ENCODE assay signal across 30 cellular contexts in genomic region chr17:28970879-28971278, GRCh38. TPM values are rescaled to one million over a fixed set of nuclear protein-coding genes. Genes with fewer than 3 reads are reported as not detected.
DNase-seq lines count a peak whose midpoint lies in the region; ATAC-seq and TF ChIP-seq lines count a peak whose summit lies in the region.
"Had no signal": no experiment of that assay in that cellular context is flagged by ENCODE, and none has a peak within 500 bp of the region (broad histone marks: within the 10 kb centered on the region; RNA-seq: fewer than 3 reads in every experiment).

No MANE protein-coding gene starts in this region.

- H3K4me1 ChIP-seq in body of pancreas (peaks cover 37% of the 10 kb centered on the region), prostate gland (replicated peaks) (no peaks in the 10 kb centered on the region)

- no peak for TF ChIP-seq POLR2A in body of pancreas (IDR thresholded peaks at IDR 0.05)
- no peak for TF ChIP-seq POLR2A in prostate gland (IDR thresholded peaks at IDR 0.05)

- H3K27ac Mint-ChIP-seq in glutamatergic neuron (ENCODE audit: unreplicated experiment) = no peak overlapping the region
- H3K27ac Mint-ChIP-seq: activated CD8-positive, alpha-beta T cell treated with anti-CD3 and anti-CD28 coated beads, Interleukin-2, amount 10 ng/mL, durations not matched to agents 7 days and 5 days; activated naive CD8-positive, alpha-beta T cell treated with anti-CD3 and anti-CD28 coated beads, Interleukin-2, amount 10 ng/mL, durations not matched to agents 7 days and 5 days; stimulated activated memory B cell treated with anti-CD40 and anti-IgM and Interleukin-4, amounts not matched to agents 10 μg/mL and 1 μg/mL and 100 μg/mL, for 72 hours had no signal

- no peaks in the 10 kb centered on the region for H3K36me3 Mint-ChIP-seq in glutamatergic neuron (ENCODE audit: unreplicated experiment)
- H3K36me3 Mint-ChIP-seq: activated naive CD8-positive, alpha-beta T cell treated with anti-CD3 and anti-CD28 coated beads, Interleukin-2, amount 10 ng/mL, durations not matched to agents 7 days and 5 days; IgD-negative memory B cell; stimulated activated memory B cell treated with anti-CD40 and anti-IgM and Interleukin-4, amounts not matched to agents 10 μg/mL and 1 μg/mL and 100 μg/mL, for 72 hours had no signal

- WGBS in body of pancreas, 2 donors = 38 to 49% methylated on average over 6 of the region's 6 CpGs
- WGBS in prostate gland = 32% methylated on average over 6 of the region's 6 CpGs

- H3K27me3 ChIP-seq in body of pancreas (no peaks in the 10 kb centered on the region), prostate gland (replicated peaks; ENCODE audit: insufficient read depth) (no peaks in the 10 kb centered on the region)
- H3K27me3 ChIP-seq: esophagus squamous epithelium, neutrophil, spleen, vagina had no signal

- intact Hi-C loops in body of pancreas (cut with DNase I) (no loop called here), prostate gland (cut with DNase I) (no loop called here)

- H3K9me3 Mint-ChIP-seq in glutamatergic neuron (ENCODE audit: unreplicated experiment) = peaks cover 7% of the 10 kb centered on the region
- H3K9me3 Mint-ChIP-seq: activated naive CD8-positive, alpha-beta T cell treated with anti-CD3 and anti-CD28 coated beads, Interleukin-2, amount 10 ng/mL, durations not matched to agents 7 days and 5 days; IgD-negative memory B cell; stimulated activated memory B cell treated with anti-CD40 and anti-IgM and Interleukin-4, amounts not matched to agents 10 μg/mL and 1 μg/mL and 100 μg/mL, for 72 hours had no signal

- no peaks in the 10 kb centered on the region for H3K36me3 ChIP-seq in body of pancreas (replicated peaks in 1 of 2; ENCODE audit: insufficient read depth in 1 of 2, low read depth in 2 of 2)
- H3K36me3 ChIP-seq in prostate gland = no peaks in the 10 kb centered on the region
- H3K36me3 ChIP-seq: esophagus squamous epithelium, neutrophil, spleen, vagina had no signal

- no peak for TF ChIP-seq CTCF in C4-2B (conservative IDR thresholded peaks at IDR 0.05)
- no peak for TF ChIP-seq CTCF in body of pancreas (IDR thresholded peaks at IDR 0.05)
- TF ChIP-seq CTCF in glutamatergic neuron (IDR thresholded peaks at IDR 0.05; ENCODE audit: partially characterized antibody, unreplicated experiment) = no peak
- no peak for TF ChIP-seq CTCF in prostate gland (IDR thresholded peaks at IDR 0.05)

- DNase-seq in body of pancreas = peak in 1 of 4 donors; percentile 25
- DNase-seq in glutamatergic neuron = no peak
- peak; percentile 43 for DNase-seq in prostate gland (ENCODE audit: low spot score)
- DNase-seq in NCI-H2227 (lab: John Stamatoyannopoulos, UW; ENCODE audit: unreplicated experiment) = no peak
- no peak for DNase-seq in NCI-H146 (lab: John Stamatoyannopoulos, UW)
- DNase-seq: activated CD4-positive, alpha-beta T cell treated with anti-CD3 and anti-CD28 coated beads for 1 hour; activated CD8-positive, alpha-beta T cell treated with anti-CD3 and anti-CD28 coated beads, Interleukin-2, amount 10 ng/mL, durations not matched to agents 7 days and 5 days; activated effector memory CD4-positive, alpha-beta T cell treated with anti-CD3 and anti-CD28 coated beads, Interleukin-2, amount 50 U/mL, for 16 hours; activated naive CD8-positive, alpha-beta T cell treated with anti-CD3 and anti-CD28 coated beads, Interleukin-2, amount 10 ng/mL, durations not matched to agents 7 days and 5 days; activated T-cell treated with anti-CD3 and anti-CD28 coated beads for 4 hours; cortex of kidney; DMS79 treated with DMSO at 0.1 percent for 48 hours; esophagus squamous epithelium; kidney; NCI-H1105 treated with DMSO at 0.1 percent for 48 hours; NCI-H2081; spleen; stimulated activated CD4-positive, alpha-beta T cell treated with anti-CD3 and anti-CD28 coated beads, Interleukin-2, amount 100 ng/mL, for 48 hours had no signal

- H3K27ac ChIP-seq in C4-2B = peak overlapping the region; percentile 78
- H3K27ac ChIP-seq in body of pancreas = no peak overlapping the region
- H3K27ac ChIP-seq in prostate gland = no peak overlapping the region
- H3K27ac ChIP-seq: esophagus squamous epithelium, neutrophil, spleen, vagina had no signal

- ATAC-seq in body of pancreas = peak; percentile 39
- ATAC-seq in GM21515 (IDR thresholded peaks at IDR 0.05; ENCODE audit: unreplicated experiment) = no peak
- no peak for ATAC-seq in GM19035 (IDR thresholded peaks at IDR 0.05; ENCODE audit: unreplicated experiment)
- ATAC-seq: activated CD8-positive, alpha-beta T cell treated with anti-CD3 and anti-CD28 coated beads, Interleukin-2, amount 10 ng/mL, durations not matched to agents 7 days and 5 days; GM12878; stimulated activated memory B cell treated with anti-CD40 and anti-IgM and Interleukin-4, amounts not matched to agents 10 μg/mL and 1 μg/mL and 100 μg/mL, for 72 hours had no signal

- H3K4me1 Mint-ChIP-seq in glutamatergic neuron (ENCODE audit: low read depth, unreplicated experiment) = peaks cover 40% of the 10 kb centered on the region

- peaks cover 2% of the 10 kb centered on the region for H3K27me3 Mint-ChIP-seq in glutamatergic neuron (ENCODE audit: unreplicated experiment)
- H3K27me3 Mint-ChIP-seq: activated naive CD8-positive, alpha-beta T cell treated with anti-CD3 and anti-CD28 coated beads, Interleukin-2, amount 10 ng/mL, durations not matched to agents 7 days and 5 days had no signal

- H3K4me3 Mint-ChIP-seq in glutamatergic neuron (ENCODE audit: unreplicated experiment) = peak overlapping the region; percentile 1
- H3K4me3 Mint-ChIP-seq: activated CD8-positive, alpha-beta T cell treated with anti-CD3 and anti-CD28 coated beads, Interleukin-2, amount 10 ng/mL, durations not matched to agents 7 days and 5 days; activated naive CD8-positive, alpha-beta T cell treated with anti-CD3 and anti-CD28 coated beads, Interleukin-2, amount 10 ng/mL, durations not matched to agents 7 days and 5 days; stimulated activated memory B cell treated with anti-CD40 and anti-IgM and Interleukin-4, amounts not matched to agents 10 μg/mL and 1 μg/mL and 100 μg/mL, for 72 hours had no signal

- H3K9me3 ChIP-seq in body of pancreas = no peaks in the 10 kb centered on the region
- no peaks in the 10 kb centered on the region for H3K9me3 ChIP-seq in prostate gland
- H3K9me3 ChIP-seq: esophagus squamous epithelium, neutrophil, spleen, vagina had no signal

- H3K4me3 ChIP-seq in body of pancreas (no peak overlapping the region), prostate gland (no peak overlapping the region)
- H3K4me3 ChIP-seq: esophagus squamous epithelium, GM12878, lung, spleen, vagina had no signal

RNA-seq across cellular contexts. Expression of gene PHF12, which starts 19.6 kb away (rescaled TPM):
- total RNA-seq in body of pancreas (10 to 100 TPM; 22.1 to 56.4 TPM), glutamatergic neuron (ENCODE audit: unreplicated experiment) (59.8 TPM), prostate gland (100 to 1,000 TPM in 1 of 2 donors, 10 to 100 TPM in 1; 74.9 to 112 TPM)

RNA-seq across cellular contexts. Expression of gene SEZ6, which starts 35.0 kb away (rescaled TPM):
- total RNA-seq in body of pancreas (not detected), glutamatergic neuron (ENCODE audit: unreplicated experiment) (6.7 TPM), prostate gland (1 to 10 TPM in 1 of 2 donors, under 1 TPM in 1; 0.05 to 1.0 TPM)
- total RNA-seq: activated CD8-positive, alpha-beta T cell treated with anti-CD3 and anti-CD28 coated beads, Interleukin-2, amount 10 ng/mL, durations not matched to agents 7 days and 5 days; activated naive CD8-positive, alpha-beta T cell treated with anti-CD3 and anti-CD28 coated beads, Interleukin-2, amount 10 ng/mL, durations not matched to agents 7 days and 5 days; esophagus squamous epithelium; glomerular endothelial cell; GM12878; kidney; M059J; renal cortical epithelial cell; vagina had no signal
